Comparison of ENCODE assay signal across 10 cellular contexts in genomic region chr3:71131385-71131871, GRCh38.
DNase-seq lines count a peak whose midpoint lies in the region; ATAC-seq and TF ChIP-seq lines count a peak whose summit lies in the region.
"Had no signal": no experiment of that assay in that cellular context is flagged by ENCODE, and none has a peak within 500 bp of the region (broad histone marks: within the 10 kb centered on the region; RNA-seq: fewer than 3 reads in every experiment).

No MANE protein-coding gene starts in this region.

- H3K27me3 Mint-ChIP-seq in HFFc6 (ENCODE audit: insufficient read depth): no peaks in the 10 kb centered on the region
- H3K27me3 Mint-ChIP-seq in chondrocyte (ENCODE audit: low read depth): no peaks in the 10 kb centered on the region

- H3K9me3 Mint-ChIP-seq in HFFc6 (no peaks in the 10 kb centered on the region), chondrocyte (ENCODE audit: low read depth) (no peaks in the 10 kb centered on the region)

- no peak for ATAC-seq in HG03520 (IDR thresholded peaks at IDR 0.05; ENCODE audit: unreplicated experiment)
- no peak for ATAC-seq in HG02870 (IDR thresholded peaks at IDR 0.05; ENCODE audit: unreplicated experiment)

- H3K36me3 ChIP-seq in neural cell (ENCODE audit: insufficient read depth, low read length): no peaks in the 10 kb centered on the region

- TF ChIP-seq RAD21 in neural cell (conservative IDR thresholded peaks at IDR 0.05): no peak

- TF ChIP-seq POLR2A in erythroblast (IDR thresholded peaks at IDR 0.05; ENCODE audit: low read length): no peak

- no peaks in the 10 kb centered on the region for H3K36me3 Mint-ChIP-seq in HFFc6 (ENCODE audit: low read depth)
- no peaks in the 10 kb centered on the region for H3K36me3 Mint-ChIP-seq in chondrocyte (ENCODE audit: low read depth)

- H3K27ac Mint-ChIP-seq in HFFc6 (peak overlapping the region; percentile 19; the same call in 1 of the 2 replicates), chondrocyte (ENCODE audit: unreplicated experiment) (peak overlapping the region; percentile 96)

- peak overlapping the region; percentile 95 for H3K27ac ChIP-seq in 22Rv1
- H3K27ac ChIP-seq in neural cell (ENCODE audit: low read length): peak overlapping the region; percentile 80

- H3K9ac ChIP-seq in neural cell (ENCODE audit: low read length): peak overlapping the region; percentile 48

- peaks cover 10% of the 10 kb centered on the region for H3F3A ChIP-seq in neural cell (ENCODE audit: insufficient read depth, low read length, poor library complexity, severe bottlenecking)

- peak overlapping the region; percentile 61 for H3K4me2 ChIP-seq in neural cell (ENCODE audit: low read length)

- H3K4me1 Mint-ChIP-seq in HFFc6 (ENCODE audit: low read depth) (peaks cover 49% of the 10 kb centered on the region), chondrocyte (ENCODE audit: low read depth) (peaks cover 90% of the 10 kb centered on the region)

- no peaks in the 10 kb centered on the region for H3K27me3 ChIP-seq in neural cell (ENCODE audit: insufficient read depth, low read depth, low read length)

- H3K9me2 ChIP-seq in neural cell (ENCODE audit: insufficient read depth, low read length): no peaks in the 10 kb centered on the region

- DNase-seq in HFFc6: no peak
- DNase-seq in chondrocyte (ENCODE audit: low spot score): no peak
- DNase-seq in erythroblast (lab: John Stamatoyannopoulos, UW): no peak
- no peak for DNase-seq in NCI-H774 (lab: John Stamatoyannopoulos, UW)
- DNase-seq: kidney glomerular epithelial cell, NCI-H446 had no signal

- no peaks in the 10 kb centered on the region for H3K9me3 ChIP-seq in neural cell (ENCODE audit: low read length)

- peak overlapping the region; percentile 28 for H2AFZ ChIP-seq in neural cell (ENCODE audit: low read depth, low read length)

- H3K79me2 ChIP-seq in neural cell (replicated peaks; ENCODE audit: insufficient read depth, low read length): no peaks in the 10 kb centered on the region

- peak overlapping the region; percentile 51 for H3K4me3 ChIP-seq in neural cell (ENCODE audit: low read length)

- peak; percentile 91 for TF ChIP-seq EP300 in neural cell (conservative IDR thresholded peaks at IDR 0.05; ENCODE audit: poor library complexity, severe bottlenecking)

- TF ChIP-seq CTCF in 22Rv1 (IDR thresholded peaks at IDR 0.05): no peak
- no peak for TF ChIP-seq CTCF in HFFc6 (IDR thresholded peaks at IDR 0.05)
- TF ChIP-seq CTCF in chondrocyte (IDR thresholded peaks at IDR 0.05): no peak
- no peak for TF ChIP-seq CTCF in neural cell (IDR thresholded peaks at IDR 0.05; ENCODE audit: poor library complexity, severe bottlenecking)

- H3K4me3 Mint-ChIP-seq in HFFc6 (no peak overlapping the region; the same call in 1 of the 2 replicates), chondrocyte (ENCODE audit: unreplicated experiment) (peak overlapping the region; percentile 79)

- no peaks in the 10 kb centered on the region for H4K20me1 ChIP-seq in neural cell (ENCODE audit: insufficient read depth)

TF ChIP-seq in neural cell, 6 proteins besides CTCF, POLR2A, EP300 and RAD21:
- TF ChIP-seq MXI1 (conservative IDR thresholded peaks at IDR 0.05; ENCODE audit: poor library complexity, severe bottlenecking): no peak
- peak; percentile 64 for TF ChIP-seq POLR2AphosphoS5 (IDR thresholded peaks at IDR 0.05)
- no peak for TF ChIP-seq SMC3 (conservative IDR thresholded peaks at IDR 0.05; ENCODE audit: poor library complexity)
- peak; percentile 83 for TF ChIP-seq REST (IDR thresholded peaks at IDR 0.05; ENCODE audit: borderline replicate concordance)
- no peak for TF ChIP-seq TAF1 (IDR thresholded peaks at IDR 0.05; ENCODE audit: low read depth)
- no peak for TF ChIP-seq EZH2 (IDR thresholded peaks at IDR 0.05; ENCODE audit: borderline replicate concordance, insufficient read depth, low read length, poor library complexity, severe bottlenecking)
